ENCODE assay signal across 8 cellular contexts in the genomic region with DNA sequence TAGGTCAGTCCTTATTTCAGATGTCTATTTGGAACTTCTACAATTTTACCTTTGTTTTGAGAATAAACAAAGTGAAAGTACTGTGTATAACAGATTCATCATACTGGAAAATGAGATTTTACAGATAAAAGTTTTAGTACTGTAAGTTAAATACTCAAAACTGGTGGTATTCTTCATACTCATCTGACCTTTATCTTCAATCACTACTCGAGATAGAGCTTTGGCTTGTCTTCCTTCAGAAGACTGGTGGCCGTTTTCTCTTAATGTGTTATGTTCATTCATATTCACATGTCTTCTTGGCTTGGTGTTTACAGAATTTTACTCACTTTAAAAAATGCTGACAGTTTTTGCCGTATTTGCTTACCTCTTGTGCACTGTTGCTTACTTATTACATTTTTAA. TPM values are rescaled to one million over a fixed set of nuclear protein-coding genes. Genes with fewer than 3 reads are reported as not detected.
DNase-seq lines count a peak whose midpoint lies in the region; ATAC-seq, FAIRE-seq and TF ChIP-seq lines count a peak whose summit lies in the region.

No MANE protein-coding gene starts in this region.

- no peak for DNase-seq in BE2C
- DNase-seq in HL-60 (ENCODE audit: low read depth in 1 of 2, low spot score in 1 of 2): no peak
- DNase-seq in GM12878 (ENCODE audit: low read depth, low spot score): no peak
- no peak for DNase-seq in naive B cell
- no peak for DNase-seq in islet precursor cell
- no peak for DNase-seq in mucosa of gallbladder (ENCODE audit: low spot score)

- WGBS in GM12878 (ENCODE audit: insufficient coverage, insufficient replicate concordance, low lambda C conversion rate, missing lambda C conversion rate): 0% methylated on average over 3 of the region's 3 CpGs

- no peak for ATAC-seq in GM12878
- no peak for ATAC-seq in naive B cell (ENCODE audit: low read depth in 2 of 2)
- no peak for ATAC-seq in HG03521 (IDR thresholded peaks at IDR 0.05; ENCODE audit: unreplicated experiment)
- ATAC-seq in GM21423 (IDR thresholded peaks at IDR 0.05; ENCODE audit: unreplicated experiment): no peak

- H3K36me3 ChIP-seq in BE2C: no peaks in the 10 kb centered on the region
- H3K36me3 ChIP-seq in GM12878 (ENCODE audit: control insufficient read depth in 2 of 2, insufficient read depth in 2 of 2, low read length in 1 of 2): no peaks in the 10 kb centered on the region; a peak in 1 of 4 replicates

- no peak for TF ChIP-seq RAD21 in GM12878 (IDR thresholded peaks at IDR 0.05; ENCODE audit: insufficient read depth, low read depth, low read length)

- no peak for FAIRE-seq in GM12878 (lab: Jason Lieb, UNC)

- H3K9me3 Mint-ChIP-seq in naive B cell: peaks cover 0 to 1% (median 0%) of the 10 kb centered on the region in 7 donors

- H3K4me2 ChIP-seq in GM12878 (ENCODE audit: control insufficient read depth, insufficient read depth): peak overlapping the region; percentile 89

- H3K4me3 ChIP-seq in BE2C (ENCODE audit: low read depth, low read length) (peak overlapping the region; percentile 85), HL-60 (replicated peaks; ENCODE audit: insufficient read depth, low read length) (peak overlapping the region; percentile 91), GM12878 (peak overlapping the region; percentile 80)

- RAD21 ChIA-PET in GM12878 (lab: Charles Lee; ENCODE audit: unreplicated experiment): interaction anchor here (0.7 to 5.0 kb wide), 10 partner anchors 12 to 283 kb away, joined by 3 to 31 read pairs (median 4); no protein-coding TSS in a partner anchor

- H2AFZ ChIP-seq in GM12878 (ENCODE audit: control insufficient read depth, low read depth, low read length): no peak overlapping the region

- peaks cover 5 to 9% of the 10 kb centered on the region in 2 donors for H3K36me3 Mint-ChIP-seq in naive B cell

- no peak for TF ChIP-seq EP300 in GM12878 (IDR thresholded peaks at IDR 0.05; ENCODE audit: borderline replicate concordance in 1 of 2, control insufficient read depth in 1 of 2, low read depth in 2 of 2, low read length in 2 of 2)

- no peak for TF ChIP-seq CTCF in BE2C (IDR thresholded peaks at IDR 0.05; ENCODE audit: low read depth, low read length)
- TF ChIP-seq CTCF in HL-60 (IDR thresholded peaks at IDR 0.05; ENCODE audit: insufficient read depth, low read length): no peak
- TF ChIP-seq CTCF in GM12878 (IDR thresholded peaks at IDR 0.05 in 2 of 3, conservative IDR thresholded peaks at IDR 0.05 in 1 of 3; ENCODE audit: control insufficient read depth in 2 of 3, extremely low read depth in 1 of 3, insufficient read depth in 1 of 3, low read depth in 3 of 3, low read length in 3 of 3): no peak

- H3K9ac ChIP-seq in GM12878 (ENCODE audit: control insufficient read depth, insufficient read depth, low read length): peak overlapping the region; percentile 91

- POLR2A ChIA-PET in GM12878 (lab: Charles Lee): interaction anchor here (1.2 to 2.4 kb wide), 6 partner anchors 16 to 99 kb away, joined by 4 to 29 read pairs (median 6); no protein-coding TSS in a partner anchor

- SMC1A ChIA-PET in GM12878 (lab: Charles Lee; ENCODE audit: uncharacterized antibody, unreplicated experiment): interaction anchor here (0.8 to 10.5 kb wide), 14 partner anchors 12 to 215 kb away, joined by 3 to 142 read pairs (median 5); no protein-coding TSS in a partner anchor

- H3K27me3 ChIP-seq in BE2C (no peaks in the 10 kb centered on the region), HL-60 (ENCODE audit: insufficient read depth, poor library complexity, severe bottlenecking) (no peaks in the 10 kb centered on the region), GM12878 (replicated peaks in 1 of 2; ENCODE audit: control insufficient read depth in 2 of 2, insufficient read depth in 2 of 2, low read length in 1 of 2) (no peaks in the 10 kb centered on the region)

- no peak for TF ChIP-seq POLR2A in GM12878 (IDR thresholded peaks at IDR 0.05; ENCODE audit: low read depth, low read length)

- BruUV-seq in GM12878 (replicated peaks; lab: Mats Ljungman, UMichigan): no TSS peak

- peaks cover 43 to 59% (median 55%) of the 10 kb centered on the region in 3 donors for H3K4me1 Mint-ChIP-seq in naive B cell

- no peaks in the 10 kb centered on the region for H3K4me1 ChIP-seq in BE2C
- H3K4me1 ChIP-seq in GM12878 (ENCODE audit: control insufficient read depth, insufficient read depth, low read length): peaks cover 18% of the 10 kb centered on the region

- H3K27ac ChIP-seq in HL-60 (replicated peaks): peak overlapping the region; percentile 77
- peak overlapping the region; percentile 73 for H3K27ac ChIP-seq in GM12878 (ENCODE audit: control insufficient read depth, insufficient read depth)

- no peaks in the 10 kb centered on the region for H3K9me3 ChIP-seq in BE2C
- no peaks in the 10 kb centered on the region for H3K9me3 ChIP-seq in GM12878 (replicated peaks; ENCODE audit: control insufficient read depth, insufficient read depth, low read length)

- H3K79me2 ChIP-seq in GM12878 (ENCODE audit: control insufficient read depth, insufficient read depth, low read length): peaks cover 79% of the 10 kb centered on the region

- H4K20me1 ChIP-seq in GM12878 (ENCODE audit: control insufficient read depth, insufficient read depth): no peaks in the 10 kb centered on the region

- in situ Hi-C loops in GM12878 (cut with MboI): no loop called here

- intact Hi-C loops in GM12878 (cut with micrococcal nuclease; ENCODE audit: unreplicated experiment): loop anchor here (10.0 kb wide), 1 partner anchor 211 kb away; no protein-coding TSS in a partner anchor

- no peaks in the 10 kb centered on the region for H3K27me3 Mint-ChIP-seq in naive B cell

- CTCF ChIA-PET in GM12878 (lab: Yijun Ruan, JAX): interaction anchor here (1.1 to 3.1 kb wide), 6 partner anchors 12 to 128 kb away, joined by 3 to 15 read pairs (median 5); no protein-coding TSS in a partner anchor

- peak overlapping the region; percentile 91 to 99 (median 98) for H3K27ac Mint-ChIP-seq in naive B cell

- peak overlapping the region; percentile 95 to 100 (median 98) for H3K4me3 Mint-ChIP-seq in naive B cell

TF ChIP-seq in GM12878, 131 proteins besides CTCF, POLR2A, EP300 and RAD21 (continues in another document):
- TF ChIP-seq CBFB (IDR thresholded peaks at IDR 0.05; ENCODE audit: low read depth): no peak
- TF ChIP-seq, protein P1, sequence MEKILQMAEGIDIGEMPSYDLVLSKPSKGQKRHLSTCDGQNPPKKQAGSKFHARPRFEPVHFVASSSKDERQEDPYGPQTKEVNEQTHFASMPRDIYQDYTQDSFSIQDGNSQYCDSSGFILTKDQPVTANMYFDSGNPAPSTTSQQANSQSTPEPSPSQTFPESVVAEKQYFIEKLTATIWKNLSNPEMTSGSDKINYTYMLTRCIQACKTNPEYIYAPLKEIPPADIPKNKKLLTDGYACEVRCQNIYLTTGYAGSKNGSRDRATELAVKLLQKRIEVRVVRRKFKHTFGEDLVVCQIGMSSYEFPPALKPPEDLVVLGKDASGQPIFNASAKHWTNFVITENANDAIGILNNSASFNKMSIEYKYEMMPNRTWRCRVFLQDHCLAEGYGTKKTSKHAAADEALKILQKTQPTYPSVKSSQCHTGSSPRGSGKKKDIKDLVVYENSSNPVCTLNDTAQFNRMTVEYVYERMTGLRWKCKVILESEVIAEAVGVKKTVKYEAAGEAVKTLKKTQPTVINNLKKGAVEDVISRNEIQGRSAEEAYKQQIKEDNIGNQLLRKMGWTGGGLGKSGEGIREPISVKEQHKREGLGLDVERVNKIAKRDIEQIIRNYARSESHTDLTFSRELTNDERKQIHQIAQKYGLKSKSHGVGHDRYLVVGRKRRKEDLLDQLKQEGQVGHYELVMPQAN (conservative IDR thresholded peaks at IDR 0.05): no peak
- TF ChIP-seq, protein P2, sequence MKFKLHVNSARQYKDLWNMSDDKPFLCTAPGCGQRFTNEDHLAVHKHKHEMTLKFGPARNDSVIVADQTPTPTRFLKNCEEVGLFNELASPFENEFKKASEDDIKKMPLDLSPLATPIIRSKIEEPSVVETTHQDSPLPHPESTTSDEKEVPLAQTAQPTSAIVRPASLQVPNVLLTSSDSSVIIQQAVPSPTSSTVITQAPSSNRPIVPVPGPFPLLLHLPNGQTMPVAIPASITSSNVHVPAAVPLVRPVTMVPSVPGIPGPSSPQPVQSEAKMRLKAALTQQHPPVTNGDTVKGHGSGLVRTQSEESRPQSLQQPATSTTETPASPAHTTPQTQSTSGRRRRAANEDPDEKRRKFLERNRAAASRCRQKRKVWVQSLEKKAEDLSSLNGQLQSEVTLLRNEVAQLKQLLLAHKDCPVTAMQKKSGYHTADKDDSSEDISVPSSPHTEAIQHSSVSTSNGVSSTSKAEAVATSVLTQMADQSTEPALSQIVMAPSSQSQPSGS (IDR thresholded peaks at IDR 0.05; ENCODE audit: low read length): no peak
- TF ChIP-seq BMI1 (IDR thresholded peaks at IDR 0.05; ENCODE audit: borderline replicate concordance): no peak
- no peak for TF ChIP-seq ZZZ3 (IDR thresholded peaks at IDR 0.05; ENCODE audit: control insufficient read depth, insufficient read length, low read depth)

RNA-seq across cellular contexts. Expression of a gene that starts 2.1 kb away (rescaled TPM):
- polyA plus RNA-seq in BE2C (2012; ENCODE audit: insufficient read depth, insufficient read length, low read depth): 4.8 TPM
- total RNA-seq in GM12878 (2013; cell fraction: nucleolus; rRNA removed): 91.8 and 92.8 TPM in 2 replicates
- total RNA-seq in GM12878 (2014; rRNA removed): 13.1 and 16.6 TPM in 2 replicates
- total RNA-seq in GM12878 (2014; rRNA removed; fragmentation: Illumina TruSeq; extraction: Trizol): 14.1 and 14.4 TPM in 2 replicates
- 20.3 and 22.6 TPM in 2 replicates for total RNA-seq in GM12878 (2021)
- 6.7 TPM for polyA plus RNA-seq in GM12878 (2011; ENCODE audit: low read depth)
- polyA plus RNA-seq in GM12878 (2011; rRNA removed): 25.0 and 41.0 TPM in 2 replicates
- polyA plus RNA-seq in GM12878 (2011; cell fraction: cytosol; rRNA removed): 9.4 and 12.4 TPM in 2 replicates
- 16.7 and 21.1 TPM in 2 replicates for polyA plus RNA-seq in GM12878 (2011; cell fraction: nucleus; rRNA removed)
- polyA plus RNA-seq in GM12878 (2012): 10.6 and 15.1 TPM in 2 replicates
- 16.3 and 21.9 TPM in 2 replicates for polyA plus RNA-seq in GM12878 (2014; fragmentation: Illumina TruSeq; extraction: Trizol)
- 1 to 10 TPM; 4.2 to 4.4 TPM for polyA plus RNA-seq in GM12878 (2014; fragmentation: Nextera tagmentation; extraction: Ambion mirVana)
- 9.9 and 12.0 TPM in 2 replicates for polyA plus RNA-seq in GM12878 (2014; rRNA removed)
- polyA plus RNA-seq in GM12878 (2016; fragmentation: Nextera tagmentation; extraction: Ambion mirVana): 1 to 10 TPM; 4.0 TPM
- polyA minus RNA-seq in GM12878 (2011; rRNA and poly(A)+ RNA removed): 21.1 and 32.6 TPM in 2 replicates
- 8.1 and 8.2 TPM in 2 replicates for polyA minus RNA-seq in GM12878 (2011; cell fraction: cytosol; rRNA and poly(A)+ RNA removed)
- 22.6 and 33.5 TPM in 2 replicates for polyA minus RNA-seq in GM12878 (2011; cell fraction: nucleus; rRNA and poly(A)+ RNA removed)
- 10 to 100 TPM in 1 of 6 donors, 1 to 10 TPM in 5; 7.1 to 10.8 (median 7.9) TPM for polyA plus RNA-seq in naive B cell (ENCODE audit: low read depth in 6 of 6)
- total RNA-seq in mucosa of gallbladder: 29.2 TPM
